ENCODE assay signal across 5 cellular contexts in genomic region chr9:119154527-119154926, GRCh38.
TF ChIP-seq lines count a peak whose summit lies in the region.

No MANE protein-coding gene starts in this region.

TF ChIP-seq in HepG2, 621 proteins besides CTCF, POLR2A, EP300 and RAD21:
- peak; percentile 50 for TF ChIP-seq MAFF (IDR thresholded peaks at IDR 0.05; ENCODE audit: low read depth, low read length)
- peak; percentile 40 to 64 for TF ChIP-seq MAFK (conservative IDR thresholded peaks at IDR 0.05 in 1 of 2, IDR thresholded peaks at IDR 0.05 in 1 of 2; ENCODE audit: low read length in 2 of 2)
- TF ChIP-seq, protein P1, sequence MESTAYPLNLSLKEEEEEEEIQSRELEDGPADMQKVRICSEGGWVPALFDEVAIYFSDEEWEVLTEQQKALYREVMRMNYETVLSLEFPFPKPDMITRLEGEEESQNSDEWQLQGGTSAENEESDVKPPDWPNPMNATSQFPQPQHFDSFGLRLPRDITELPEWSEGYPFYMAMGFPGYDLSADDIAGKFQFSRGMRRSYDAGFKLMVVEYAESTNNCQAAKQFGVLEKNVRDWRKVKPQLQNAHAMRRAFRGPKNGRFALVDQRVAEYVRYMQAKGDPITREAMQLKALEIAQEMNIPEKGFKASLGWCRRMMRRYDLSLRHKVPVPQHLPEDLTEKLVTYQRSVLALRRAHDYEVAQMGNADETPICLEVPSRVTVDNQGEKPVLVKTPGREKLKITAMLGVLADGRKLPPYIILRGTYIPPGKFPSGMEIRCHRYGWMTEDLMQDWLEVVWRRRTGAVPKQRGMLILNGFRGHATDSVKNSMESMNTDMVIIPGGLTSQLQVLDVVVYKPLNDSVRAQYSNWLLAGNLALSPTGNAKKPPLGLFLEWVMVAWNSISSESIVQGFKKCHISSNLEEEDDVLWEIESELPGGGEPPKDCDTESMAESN (CRISPR knock-in tag; conservative IDR thresholded peaks at IDR 0.05): no peak

TF ChIP-seq in A549, 52 proteins besides CTCF, POLR2A, EP300 and RAD21:
- TF ChIP-seq HOXB5 (CRISPR knock-in tag; IDR thresholded peaks at IDR 0.05) (no peak), BHLHE40 (IDR thresholded peaks at IDR 0.05; ENCODE audit: low read depth, low read length) (no peak), CBX8 (IDR thresholded peaks at IDR 0.05) (no peak), HOXB13 (CRISPR knock-in tag; IDR thresholded peaks at IDR 0.05; ENCODE audit: low read depth) (no peak), MAFK (IDR thresholded peaks at IDR 0.05; ENCODE audit: partially characterized antibody) (peak; percentile 56)
- TF ChIP-seq, protein P2, sequence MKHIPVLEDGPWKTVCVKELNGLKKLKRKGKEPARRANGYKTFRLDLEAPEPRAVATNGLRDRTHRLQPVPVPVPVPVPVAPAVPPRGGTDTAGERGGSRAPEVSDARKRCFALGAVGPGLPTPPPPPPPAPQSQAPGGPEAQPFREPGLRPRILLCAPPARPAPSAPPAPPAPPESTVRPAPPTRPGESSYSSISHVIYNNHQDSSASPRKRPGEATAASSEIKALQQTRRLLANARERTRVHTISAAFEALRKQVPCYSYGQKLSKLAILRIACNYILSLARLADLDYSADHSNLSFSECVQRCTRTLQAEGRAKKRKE (CRISPR knock-in tag; IDR thresholded peaks at IDR 0.05; ENCODE audit: low read depth): no peak

TF ChIP-seq in IMR-90, 13 proteins besides CTCF, POLR2A, EP300 and RAD21:
- TF ChIP-seq MAFK (IDR thresholded peaks at IDR 0.05; ENCODE audit: low read depth, low read length): 0 out of 2 replicates have a peak, but pooled peaks have one; percentile 22
- TF ChIP-seq, protein P3, sequence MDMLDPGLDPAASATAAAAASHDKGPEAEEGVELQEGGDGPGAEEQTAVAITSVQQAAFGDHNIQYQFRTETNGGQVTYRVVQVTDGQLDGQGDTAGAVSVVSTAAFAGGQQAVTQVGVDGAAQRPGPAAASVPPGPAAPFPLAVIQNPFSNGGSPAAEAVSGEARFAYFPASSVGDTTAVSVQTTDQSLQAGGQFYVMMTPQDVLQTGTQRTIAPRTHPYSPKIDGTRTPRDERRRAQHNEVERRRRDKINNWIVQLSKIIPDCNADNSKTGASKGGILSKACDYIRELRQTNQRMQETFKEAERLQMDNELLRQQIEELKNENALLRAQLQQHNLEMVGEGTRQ (IDR thresholded peaks at IDR 0.05; ENCODE audit: low read depth, low read length): no peak
TF ChIP-seq in IMR-90: peak in this region for 1.

TF ChIP-seq in GM12891, 5 proteins besides CTCF, POLR2A, EP300 and RAD21:
- TF ChIP-seq POLR2AphosphoS5 (IDR thresholded peaks at IDR 0.05; ENCODE audit: low read depth, low read length) (no peak), PAX5 (IDR thresholded peaks at IDR 0.05; ENCODE audit: insufficient read depth, low read length, severe bottlenecking) (no peak), SPI1 (IDR thresholded peaks at IDR 0.05; ENCODE audit: low read depth, low read length) (no peak)
TF ChIP-seq in GM12891: peak in this region for 0.

TF ChIP-seq in GM23338, 12 proteins besides CTCF, POLR2A, EP300 and RAD21:
- TF ChIP-seq EZH2 (IDR thresholded peaks at IDR 0.05; ENCODE audit: low read depth, unreplicated experiment): no peak
- TF ChIP-seq NANOG (IDR thresholded peaks at IDR 0.05; ENCODE audit: borderline replicate concordance): no peak
- TF ChIP-seq, protein P4, sequence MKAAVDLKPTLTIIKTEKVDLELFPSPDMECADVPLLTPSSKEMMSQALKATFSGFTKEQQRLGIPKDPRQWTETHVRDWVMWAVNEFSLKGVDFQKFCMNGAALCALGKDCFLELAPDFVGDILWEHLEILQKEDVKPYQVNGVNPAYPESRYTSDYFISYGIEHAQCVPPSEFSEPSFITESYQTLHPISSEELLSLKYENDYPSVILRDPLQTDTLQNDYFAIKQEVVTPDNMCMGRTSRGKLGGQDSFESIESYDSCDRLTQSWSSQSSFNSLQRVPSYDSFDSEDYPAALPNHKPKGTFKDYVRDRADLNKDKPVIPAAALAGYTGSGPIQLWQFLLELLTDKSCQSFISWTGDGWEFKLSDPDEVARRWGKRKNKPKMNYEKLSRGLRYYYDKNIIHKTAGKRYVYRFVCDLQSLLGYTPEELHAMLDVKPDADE (IDR thresholded peaks at IDR 0.05): no peak
